29 cellular contexts compared by ENCODE assay signal in genomic region chr3:22952860-22953259, GRCh38.
"Had no signal": no experiment of that assay in that cellular context is flagged by ENCODE, and none has a peak within 500 bp of the region (broad histone marks: within the 10 kb centered on the region; RNA-seq: fewer than 3 reads in every experiment).

No MANE protein-coding gene starts in this region.

- H3K4me3 ChIP-seq: esophagus squamous epithelium, gastroesophageal sphincter had no signal

- H3K9me3 ChIP-seq: esophagus squamous epithelium, gastroesophageal sphincter had no signal

- ATAC-seq: activated CD4-positive, CD25-positive, alpha-beta regulatory T cell treated with anti-CD3 and anti-CD28 coated beads, Interleukin-2, amount 50 U/mL, for 24 hours; activated CD8-positive, alpha-beta T cell treated with anti-CD3 and anti-CD28 coated beads for 36 hours; activated T-cell treated with anti-CD3 and anti-CD28 coated beads, Interleukin-2, amount 50 U/mL, for 4 hours; activated T-helper 17 cell treated with anti-CD3 and anti-CD28 coated beads, Interleukin-2, amount 50 U/mL, for 72 hours; effector memory CD8-positive, alpha-beta T cell; gastroesophageal sphincter; T-helper 17 cell had no signal

- DNase-seq: activated B cell treated with CpG ODN at 0.5 μM for 24 hours; activated CD4-positive, alpha-beta T cell treated with anti-CD3 and anti-CD28 coated beads for 48 hours; activated CD4-positive, alpha-beta T cell treated with anti-CD3 and anti-CD28 coated beads, Interleukin-2, amount 50 U/mL, for 1 hour; activated CD4-positive, alpha-beta T cell treated with anti-CD3 and anti-CD28 coated beads, Interleukin-2, amount 50 U/mL, for 48 hours; activated CD8-positive, alpha-beta memory T cell treated with anti-CD3 and anti-CD28 coated beads for 24 hours; activated CD8-positive, alpha-beta T cell treated with anti-CD3 and anti-CD28 coated beads for 36 hours; activated effector memory CD4-positive, alpha-beta T cell treated with Interleukin-2 at 50 U/mL for 16 hours; activated gamma-delta T cell treated with Interleukin-2 at 50 U/mL for 16 hours; activated naive CD4-positive, alpha-beta T cell treated with anti-CD3 and anti-CD28 coated beads, Interleukin-2, amount 50 U/mL, for 16 hours; activated naive CD4-positive, alpha-beta T cell treated with Interleukin-2 at 50 U/mL for 16 hours; activated T-cell treated with anti-CD3 and anti-CD28 coated beads, Interleukin-2, amount 50 U/mL, for 4 hours; amniotic stem cell; anterior cingulate cortex; brain microvascular endothelial cell; caudate nucleus; cortex of kidney; dermis blood vessel endothelial cell; effector CD4-positive, alpha-beta T cell; effector memory CD8-positive, alpha-beta T cell; esophagus squamous epithelium; foreskin melanocyte; T-helper 1 cell; T-helper 17 cell; T1000; WERI-Rb-1 had no signal

- H3K27ac ChIP-seq: brain microvascular endothelial cell, epithelial cell of prostate, esophagus squamous epithelium, gastroesophageal sphincter, WERI-Rb-1 had no signal

- H3K27me3 ChIP-seq: brain microvascular endothelial cell, esophagus squamous epithelium, gastroesophageal sphincter had no signal

- H3K36me3 ChIP-seq: brain microvascular endothelial cell, esophagus squamous epithelium, gastroesophageal sphincter, WERI-Rb-1 had no signal
